8 cellular contexts compared by ENCODE assay signal in genomic region chr1:66929999-66930822, GRCh38. TPM values are rescaled to one million over a fixed set of nuclear protein-coding genes. Genes with fewer than 3 reads are reported as not detected.
A peak's percentile ranks its signal among the peaks of the same experiment; 100 is the strongest.
DNase-seq lines count a peak whose midpoint lies in the region; ATAC-seq and TF ChIP-seq lines count a peak whose summit lies in the region.

No MANE protein-coding gene starts in this region.

- no peaks in the 10 kb centered on the region for H3K9me2 ChIP-seq in PC-3 (replicated peaks; ENCODE audit: low read length)

- H3K4me3 ChIP-seq in Jurkat, Clone E6-1 (ENCODE audit: low read length) = peak overlapping the region; percentile 80
- H3K4me3 ChIP-seq in PC-3 (ENCODE audit: low read length) (peak overlapping the region; percentile 88), muscle layer of duodenum (ENCODE audit: low read depth in 1 of 2, low read length in 2 of 2) (peak overlapping the region; percentile 67 to 96)

- H3K36me3 ChIP-seq in PC-3 (ENCODE audit: low read depth, low read length) (no peaks in the 10 kb centered on the region), muscle layer of duodenum (ENCODE audit: control insufficient read depth in 1 of 2, insufficient read depth in 2 of 2, low read length in 2 of 2) (no peaks in the 10 kb centered on the region)

- ATAC-seq in GM21717 (IDR thresholded peaks at IDR 0.05; ENCODE audit: unreplicated experiment) (peak; percentile 59), PC-3 (peak; percentile 60), esophagus mucosa (peak; percentile 91)

- peaks cover 12% of the 10 kb centered on the region; the same call in 1 of the 2 replicates for H4K20me1 ChIP-seq in PC-3 (ENCODE audit: low read length)

- H3K4me2 ChIP-seq in PC-3 (ENCODE audit: low read length) = peak overlapping the region; percentile 97

- peak; percentile 22; the same call in 1 of the 2 replicates for TF ChIP-seq CTCF in PC-3 (conservative IDR thresholded peaks at IDR 0.05; ENCODE audit: low read depth, low read length)

- BruUV-seq in PC-3 (replicated peaks; lab: Mats Ljungman, UMichigan) = no TSS peak

- peak; percentile 78 for DNase-seq in DMS79 (lab: John Stamatoyannopoulos, UW)
- peak; percentile 85 for DNase-seq in Jurkat, Clone E6-1 (ENCODE audit: low read depth, low spot score)
- peak; percentile 95 for DNase-seq in PC-3
- peak; percentile 96 to 97 for DNase-seq in activated T-cell treated with anti-CD3 and anti-CD28 coated beads, Interleukin-2, amount 50 U/mL, for 48 hours
- peak; percentile 89 to 93 for DNase-seq in stimulated activated CD8-positive, alpha-beta memory T cell treated with anti-CD3 and anti-CD28 coated beads, Interleukin-7, amount 100 ng/mL, for 1 hour (ENCODE audit: low read depth in 2 of 2)

- H3K27me3 ChIP-seq in PC-3 (ENCODE audit: low read length) = no peaks in the 10 kb centered on the region
- H3K27me3 ChIP-seq in muscle layer of duodenum (ENCODE audit: low read depth, low read length) = no peaks in the 10 kb centered on the region

- H3K27ac ChIP-seq in PC-3 (ENCODE audit: low read length) = peak overlapping the region; percentile 82
- peak overlapping the region; percentile 98 for H3K27ac ChIP-seq in muscle layer of duodenum (ENCODE audit: low read length)

- H3F3A ChIP-seq in PC-3 (ENCODE audit: low read length, unreplicated experiment) = no peaks in the 10 kb centered on the region

- peak overlapping the region; percentile 84 for H2AFZ ChIP-seq in PC-3 (ENCODE audit: low read length)

- peak overlapping the region; percentile 86 for H3K9ac ChIP-seq in PC-3 (ENCODE audit: low read length)

- CTCF ChIA-PET in PC-3 (lab: Charles Lee) = interaction anchor here (0.6 kb wide), 1 partner anchor 615 kb away, joined by 5 read pairs; no protein-coding TSS in a partner anchor

- POLR2A ChIA-PET in PC-3 (lab: Charles Lee; ENCODE audit: unreplicated experiment) = interaction anchor here (0.6 kb wide), 1 partner anchor 863 kb away, joined by 4 read pairs; no protein-coding TSS in a partner anchor

- H3K9me3 ChIP-seq in PC-3 (ENCODE audit: low read length) = no peaks in the 10 kb centered on the region
- no peaks in the 10 kb centered on the region for H3K9me3 ChIP-seq in muscle layer of duodenum (ENCODE audit: control insufficient read depth in 1 of 2, low read length in 2 of 2)

- peaks cover 79% of the 10 kb centered on the region for H3K79me2 ChIP-seq in PC-3 (ENCODE audit: low read length)

- H3K4me1 ChIP-seq in PC-3 (ENCODE audit: insufficient read depth, low read length) (peaks cover 44% of the 10 kb centered on the region), muscle layer of duodenum (ENCODE audit: control insufficient read depth in 1 of 2, insufficient read depth in 2 of 2, low read length in 2 of 2) (peaks cover 21 to 36% of the 10 kb centered on the region in 2 donors)

- intact Hi-C loops in PC-3 (cut with micrococcal nuclease) = loop anchor here (5.0 kb wide), 3 partner anchors 122 to 1508 kb away; partner anchors contain the start of genes LEPR, LEPROT and SLC35D1

RNA-seq across cellular contexts. Expression of gene MIER1, which starts 5.4 kb away (rescaled TPM):
- polyA plus RNA-seq in Jurkat, Clone E6-1 (2012; ENCODE audit: insufficient read depth, insufficient read length) = 14.0 TPM
- total RNA-seq in PC-3 (2014; rRNA removed) (11.5 and 11.8 TPM in 2 replicates), esophagus mucosa (17.1 TPM)

RNA-seq across cellular contexts. Expression of gene DNAI4, which starts 5.6 kb away (rescaled TPM):
- 1.6 TPM for polyA plus RNA-seq in Jurkat, Clone E6-1 (2012; ENCODE audit: insufficient read depth, insufficient read length)
- total RNA-seq in PC-3 (2014; rRNA removed) (0.46 and 1.6 TPM in 2 replicates), esophagus mucosa (0.56 TPM)

Comparison
In these comparisons a context has a peak if more than half of its experiments do, and no peak if none do; other contexts are left out.
1. Peak in every context shown above with its lines: DNase-seq, ATAC-seq, H3K4me3 ChIP-seq and H3K27ac ChIP-seq.